ENCODE assay signal across 1 cellular context in genomic region chr19:38899447-38900219, GRCh38.
TF ChIP-seq lines count a peak whose summit lies in the region.

A gene with protein sequence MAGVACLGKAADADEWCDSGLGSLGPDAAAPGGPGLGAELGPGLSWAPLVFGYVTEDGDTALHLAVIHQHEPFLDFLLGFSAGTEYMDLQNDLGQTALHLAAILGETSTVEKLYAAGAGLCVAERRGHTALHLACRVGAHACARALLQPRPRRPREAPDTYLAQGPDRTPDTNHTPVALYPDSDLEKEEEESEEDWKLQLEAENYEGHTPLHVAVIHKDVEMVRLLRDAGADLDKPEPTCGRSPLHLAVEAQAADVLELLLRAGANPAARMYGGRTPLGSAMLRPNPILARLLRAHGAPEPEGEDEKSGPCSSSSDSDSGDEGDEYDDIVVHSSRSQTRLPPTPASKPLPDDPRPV (plus strand): TSS chr19:38899969. CDS start chr19:38900033, 64 bp downstream.
TSS of gene SIRT2 (minus strand) at chr19:38899618. CDS start at chr19:38899521, 97 bp downstream.

TF ChIP-seq in K562, 482 proteins besides CTCF, POLR2A, EP300 and RAD21 (continued from another document and continues in another):
- TF ChIP-seq, protein P1, sequence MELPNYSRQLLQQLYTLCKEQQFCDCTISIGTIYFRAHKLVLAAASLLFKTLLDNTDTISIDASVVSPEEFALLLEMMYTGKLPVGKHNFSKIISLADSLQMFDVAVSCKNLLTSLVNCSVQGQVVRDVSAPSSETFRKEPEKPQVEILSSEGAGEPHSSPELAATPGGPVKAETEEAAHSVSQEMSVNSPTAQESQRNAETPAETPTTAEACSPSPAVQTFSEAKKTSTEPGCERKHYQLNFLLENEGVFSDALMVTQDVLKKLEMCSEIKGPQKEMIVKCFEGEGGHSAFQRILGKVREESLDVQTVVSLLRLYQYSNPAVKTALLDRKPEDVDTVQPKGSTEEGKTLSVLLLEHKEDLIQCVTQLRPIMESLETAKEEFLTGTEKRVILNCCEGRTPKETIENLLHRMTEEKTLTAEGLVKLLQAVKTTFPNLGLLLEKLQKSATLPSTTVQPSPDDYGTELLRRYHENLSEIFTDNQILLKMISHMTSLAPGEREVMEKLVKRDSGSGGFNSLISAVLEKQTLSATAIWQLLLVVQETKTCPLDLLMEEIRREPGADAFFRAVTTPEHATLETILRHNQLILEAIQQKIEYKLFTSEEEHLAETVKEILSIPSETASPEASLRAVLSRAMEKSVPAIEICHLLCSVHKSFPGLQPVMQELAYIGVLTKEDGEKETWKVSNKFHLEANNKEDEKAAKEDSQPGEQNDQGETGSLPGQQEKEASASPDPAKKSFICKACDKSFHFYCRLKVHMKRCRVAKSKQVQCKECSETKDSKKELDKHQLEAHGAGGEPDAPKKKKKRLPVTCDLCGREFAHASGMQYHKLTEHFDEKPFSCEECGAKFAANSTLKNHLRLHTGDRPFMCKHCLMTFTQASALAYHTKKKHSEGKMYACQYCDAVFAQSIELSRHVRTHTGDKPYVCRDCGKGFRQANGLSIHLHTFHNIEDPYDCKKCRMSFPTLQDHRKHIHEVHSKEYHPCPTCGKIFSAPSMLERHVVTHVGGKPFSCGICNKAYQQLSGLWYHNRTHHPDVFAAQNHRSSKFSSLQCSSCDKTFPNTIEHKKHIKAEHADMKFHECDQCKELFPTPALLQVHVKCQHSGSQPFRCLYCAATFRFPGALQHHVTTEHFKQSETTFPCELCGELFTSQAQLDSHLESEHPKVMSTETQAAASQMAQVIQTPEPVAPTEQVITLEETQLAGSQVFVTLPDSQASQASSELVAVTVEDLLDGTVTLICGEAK (IDR thresholded peaks at IDR 0.05): peak; percentile 88
- TF ChIP-seq, protein P1 (CRISPR knock-in tag; IDR thresholded peaks at IDR 0.05): no peak
- TF ChIP-seq MEF2D (tag; conservative IDR thresholded peaks at IDR 0.05; ENCODE audit: low read depth): no peak
- TF ChIP-seq SMC3 (conservative IDR thresholded peaks at IDR 0.05; ENCODE audit: insufficient read depth, low read depth, low read length): no peak
- peak; percentile 93 for TF ChIP-seq ATF7 (IDR thresholded peaks at IDR 0.05)
- no peak for TF ChIP-seq RFX5 (IDR thresholded peaks at IDR 0.05; ENCODE audit: low read depth, low read length)
- TF ChIP-seq HDAC1 (IDR thresholded peaks at IDR 0.05): peak in 1 of 2 experiments; percentile 92; a peak in 2 of 4 replicates
- TF ChIP-seq GMEB1 (CRISPR knock-in tag; IDR thresholded peaks at IDR 0.05): peak; percentile 93
- TF ChIP-seq GTF2E2 (tag; IDR thresholded peaks at IDR 0.05): no peak
- TF ChIP-seq ARID3B (CRISPR knock-in tag; IDR thresholded peaks at IDR 0.05; ENCODE audit: borderline replicate concordance): no peak
- peak; percentile 100 for TF ChIP-seq ETS1 (conservative IDR thresholded peaks at IDR 0.05; ENCODE audit: control insufficient read depth, low read depth, low read length)
- no peak for TF ChIP-seq CBX1 (IDR thresholded peaks at IDR 0.05; ENCODE audit: low read depth)
- no peak for TF ChIP-seq ZNF311 (CRISPR knock-in tag; IDR thresholded peaks at IDR 0.05)
- peak; percentile 70 for TF ChIP-seq SP2 (IDR thresholded peaks at IDR 0.05; ENCODE audit: extremely low read depth, low read depth, low read length, poor library complexity, severe bottlenecking)
- TF ChIP-seq TCF7 (IDR thresholded peaks at IDR 0.05; ENCODE audit: borderline replicate concordance): peak; percentile 68; the same call in 1 of the 2 replicates
- TF ChIP-seq NR2C1 (IDR thresholded peaks at IDR 0.05): peak; percentile 84
- peak; percentile 94 for TF ChIP-seq NR2C1 (tag; IDR thresholded peaks at IDR 0.05)
- no peak for TF ChIP-seq ZZZ3 (IDR thresholded peaks at IDR 0.05)
- TF ChIP-seq CREM (IDR thresholded peaks at IDR 0.05; ENCODE audit: low read depth): peak; percentile 99
- no peak for TF ChIP-seq HDGF (IDR thresholded peaks at IDR 0.05)
- peak; percentile 39; the same call in 1 of the 2 replicates for TF ChIP-seq ZBTB33 (CRISPR knock-in tag; IDR thresholded peaks at IDR 0.05)
- no peak for TF ChIP-seq CHCHD3 (CRISPR knock-in tag; IDR thresholded peaks at IDR 0.05)
- TF ChIP-seq SAP30 (IDR thresholded peaks at IDR 0.05; ENCODE audit: borderline replicate concordance, insufficient read depth, low read depth, low read length, poor library complexity, severe bottlenecking): peak; percentile 92
- TF ChIP-seq, protein P2, sequence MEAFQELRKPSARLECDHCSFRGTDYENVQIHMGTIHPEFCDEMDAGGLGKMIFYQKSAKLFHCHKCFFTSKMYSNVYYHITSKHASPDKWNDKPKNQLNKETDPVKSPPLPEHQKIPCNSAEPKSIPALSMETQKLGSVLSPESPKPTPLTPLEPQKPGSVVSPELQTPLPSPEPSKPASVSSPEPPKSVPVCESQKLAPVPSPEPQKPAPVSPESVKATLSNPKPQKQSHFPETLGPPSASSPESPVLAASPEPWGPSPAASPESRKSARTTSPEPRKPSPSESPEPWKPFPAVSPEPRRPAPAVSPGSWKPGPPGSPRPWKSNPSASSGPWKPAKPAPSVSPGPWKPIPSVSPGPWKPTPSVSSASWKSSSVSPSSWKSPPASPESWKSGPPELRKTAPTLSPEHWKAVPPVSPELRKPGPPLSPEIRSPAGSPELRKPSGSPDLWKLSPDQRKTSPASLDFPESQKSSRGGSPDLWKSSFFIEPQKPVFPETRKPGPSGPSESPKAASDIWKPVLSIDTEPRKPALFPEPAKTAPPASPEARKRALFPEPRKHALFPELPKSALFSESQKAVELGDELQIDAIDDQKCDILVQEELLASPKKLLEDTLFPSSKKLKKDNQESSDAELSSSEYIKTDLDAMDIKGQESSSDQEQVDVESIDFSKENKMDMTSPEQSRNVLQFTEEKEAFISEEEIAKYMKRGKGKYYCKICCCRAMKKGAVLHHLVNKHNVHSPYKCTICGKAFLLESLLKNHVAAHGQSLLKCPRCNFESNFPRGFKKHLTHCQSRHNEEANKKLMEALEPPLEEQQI (IDR thresholded peaks at IDR 0.05): no peak
- no peak for TF ChIP-seq ZNF740 (CRISPR knock-in tag; IDR thresholded peaks at IDR 0.05)
- TF ChIP-seq ZNF740 (tag; IDR thresholded peaks at IDR 0.05): no peak
- TF ChIP-seq ZFPM2 (CRISPR knock-in tag; IDR thresholded peaks at IDR 0.05): 0 out of 2 replicates have a peak, but pooled peaks have one; percentile 25
- no peak for TF ChIP-seq PATZ1 (CRISPR knock-in tag; IDR thresholded peaks at IDR 0.05; ENCODE audit: borderline replicate concordance)
- peak; percentile 92 for TF ChIP-seq GABPA (tag; conservative IDR thresholded peaks at IDR 0.05; ENCODE audit: low read depth)
- TF ChIP-seq USF2 (CRISPR knock-in tag; IDR thresholded peaks at IDR 0.05): peak; percentile 75
